In the genomic region with DNA sequence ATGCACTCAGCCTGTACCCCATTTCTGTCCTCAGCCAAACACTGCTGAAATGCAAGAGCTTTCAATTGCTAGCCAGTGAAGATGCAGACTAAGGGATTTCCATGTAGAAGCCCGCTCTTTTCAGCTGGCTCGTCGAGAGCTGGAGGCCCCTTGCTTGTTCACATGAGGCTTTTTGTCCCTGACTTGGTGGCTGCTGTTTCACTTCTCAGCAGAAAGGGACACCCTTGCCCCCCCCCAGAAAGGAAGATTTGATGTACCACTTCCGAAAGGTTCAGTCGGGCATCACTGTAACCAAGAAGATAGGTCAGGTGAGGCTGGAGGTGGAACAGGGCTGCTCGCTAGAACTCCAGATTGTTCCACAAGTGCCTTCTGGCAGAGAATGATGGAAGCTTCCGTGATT, we compare ENCODE assay signal across 17 cellular contexts. TPM values are rescaled to one million over a fixed set of nuclear protein-coding genes. Genes with fewer than 3 reads are reported as not detected.
A peak's percentile ranks its signal among the peaks of the same experiment; 100 is the strongest.
DNase-seq lines count a peak whose midpoint lies in the region; ATAC-seq and TF ChIP-seq lines count a peak whose summit lies in the region.
"Had no signal": no experiment of that assay in that cellular context is flagged by ENCODE, and none has a peak within 500 bp of the region (broad histone marks: within the 10 kb centered on the region; RNA-seq: fewer than 3 reads in every experiment).

No MANE protein-coding gene starts in this region.

- no peak for DNase-seq in CD4-positive, alpha-beta memory T cell
- DNase-seq in chondrocyte (ENCODE audit: low spot score), result no peak
- DNase-seq in activated CD8-positive, alpha-beta memory T cell treated with anti-CD3 and anti-CD28 coated beads, Interleukin-2, amount 50 U/mL, for 48 hours, result no peak
- DNase-seq in stimulated activated naive CD4-positive, alpha-beta T cell treated with Interleukin-2 at 50 U/mL for 16 hours (lab: John Stamatoyannopoulos, UW), result no peak
- DNase-seq in Calu3, result no peak
- DNase-seq: NCI-H1436 treated with DMSO at 0.1 percent for 48 hours; NCI-H2081; NCI-H2227 treated with DMSO at 0.1 percent for 48 hours; NCI-H524 treated with DMSO at 0.1 percent for 48 hours; NK-92 treated with Interleukin-12 subunit alpha and Interleukin-12 subunit beta, amount 100 ng/mL, for 24 hours; PC-9 had no signal

- peak overlapping the region in 1 of 8 donors; percentile 23 for H3K4me3 Mint-ChIP-seq in CD4-positive, alpha-beta memory T cell
- no peak overlapping the region for H3K4me3 Mint-ChIP-seq in chondrocyte (ENCODE audit: unreplicated experiment)
- H3K4me3 Mint-ChIP-seq in Calu3 (ENCODE audit: low read depth, unreplicated experiment), result no peak overlapping the region

- BruUV-seq in Calu3 (replicated peaks; lab: Mats Ljungman, UMichigan), result no TSS peak

- no peak for ATAC-seq in GM19351 (IDR thresholded peaks at IDR 0.05; ENCODE audit: unreplicated experiment)
- ATAC-seq: Right ventricle myocardium inferior had no signal

- TF ChIP-seq CTCF in OCI-LY3 (IDR thresholded peaks at IDR 0.05; ENCODE audit: low read depth, low read length), result no peak
- no peak for TF ChIP-seq CTCF in chondrocyte (IDR thresholded peaks at IDR 0.05)
- no peak for TF ChIP-seq CTCF in Calu3 (IDR thresholded peaks at IDR 0.05; ENCODE audit: unreplicated experiment)

- H3K27me3 Mint-ChIP-seq in CD4-positive, alpha-beta memory T cell, result no peaks in the 10 kb centered on the region
- H3K27me3 Mint-ChIP-seq in chondrocyte (ENCODE audit: low read depth) (no peaks in the 10 kb centered on the region), Calu3 (ENCODE audit: unreplicated experiment) (no peaks in the 10 kb centered on the region)

- H3K9ac ChIP-seq in OCI-LY3 (ENCODE audit: low read length) (peak overlapping the region; percentile 18), skeletal muscle satellite cell (ENCODE audit: low read depth, low read length) (no peak overlapping the region)

- H3K4me1 ChIP-seq in CD4-positive, alpha-beta memory T cell (ENCODE audit: insufficient read depth, low read length), result peaks cover 87% of the 10 kb centered on the region
- peaks cover 91% of the 10 kb centered on the region for H3K4me1 ChIP-seq in OCI-LY3 (ENCODE audit: low read length)
- H3K4me1 ChIP-seq in skeletal muscle satellite cell (ENCODE audit: control insufficient read depth, insufficient read depth, low read length), result peaks cover 56% of the 10 kb centered on the region

- POLR2A ChIA-PET in CD4-positive, alpha-beta memory T cell (lab: Charles Lee; ENCODE audit: partially characterized antibody), result interaction anchor here (0.9 to 3.0 kb wide), 2 partner anchors 16 to 22 kb away, joined by 3 to 10 read pairs; no protein-coding TSS in a partner anchor

- intact Hi-C loops in CD4-positive, alpha-beta memory T cell (cut with micrococcal nuclease), result no loop called here
- intact Hi-C loops in Calu3 (cut with micrococcal nuclease; ENCODE audit: unreplicated experiment), result no loop called here

- no peaks in the 10 kb centered on the region for H3K27me3 ChIP-seq in CD4-positive, alpha-beta memory T cell (ENCODE audit: insufficient read depth, low read length)
- H3K27me3 ChIP-seq in OCI-LY3 (ENCODE audit: low read depth, low read length) (no peaks in the 10 kb centered on the region), skeletal muscle satellite cell (ENCODE audit: control insufficient read depth, insufficient read depth, low read length) (no peaks in the 10 kb centered on the region)

- CTCF ChIA-PET in CD4-positive, alpha-beta memory T cell (lab: Charles Lee; ENCODE audit: partially characterized antibody), result no interaction called here
- CTCF ChIA-PET in Calu3 (lab: Charles Lee), result interaction anchor here (0.5 kb wide), 1 partner anchor 78 kb away, joined by 3 read pairs; no protein-coding TSS in a partner anchor

- H3K27ac Mint-ChIP-seq in CD4-positive, alpha-beta memory T cell, result peak overlapping the region in 4 of 7 donors; percentile 29 to 75 (median 38)
- H3K27ac Mint-ChIP-seq in chondrocyte (ENCODE audit: unreplicated experiment), result peak overlapping the region; percentile 55
- H3K27ac Mint-ChIP-seq in Calu3 (ENCODE audit: unreplicated experiment), result no peak overlapping the region

- no peaks in the 10 kb centered on the region for H3K36me3 ChIP-seq in CD4-positive, alpha-beta memory T cell (ENCODE audit: insufficient read depth, low read length)
- peaks cover 42% of the 10 kb centered on the region for H3K36me3 ChIP-seq in OCI-LY3 (replicated peaks; ENCODE audit: low read depth, low read length)
- no peaks in the 10 kb centered on the region for H3K36me3 ChIP-seq in skeletal muscle satellite cell (ENCODE audit: insufficient read depth, low read length)

- no peaks in the 10 kb centered on the region for H3K9me3 Mint-ChIP-seq in CD4-positive, alpha-beta memory T cell
- no peaks in the 10 kb centered on the region for H3K9me3 Mint-ChIP-seq in chondrocyte (ENCODE audit: low read depth)
- no peaks in the 10 kb centered on the region for H3K9me3 Mint-ChIP-seq in Calu3 (ENCODE audit: low read depth, unreplicated experiment)

- no peak overlapping the region for H2AFZ ChIP-seq in OCI-LY3 (ENCODE audit: low read depth, low read length)
- H2AFZ ChIP-seq: GM23248, PC-9 had no signal

- H3K4me2 ChIP-seq in OCI-LY3 (ENCODE audit: low read length) (peak overlapping the region; percentile 59), skeletal muscle satellite cell (ENCODE audit: low read length) (peak overlapping the region; percentile 54)
- H3K4me2 ChIP-seq: PC-9 had no signal

- no peak overlapping the region for H3K4me3 ChIP-seq in CD4-positive, alpha-beta memory T cell (ENCODE audit: low read length in 2 of 2)
- H3K4me3 ChIP-seq in OCI-LY3 (ENCODE audit: low read length) (peak overlapping the region; percentile 17), skeletal muscle satellite cell (ENCODE audit: low read length) (no peak overlapping the region)
- H3K4me3 ChIP-seq: GM23248, PC-9 had no signal

- H3K9me3 ChIP-seq in CD4-positive, alpha-beta memory T cell (ENCODE audit: control insufficient read depth in 1 of 2, low read length in 2 of 2), result no peaks in the 10 kb centered on the region
- H3K9me3 ChIP-seq in OCI-LY3 (ENCODE audit: insufficient read depth, low read length), result no peaks in the 10 kb centered on the region
- H3K9me3 ChIP-seq in skeletal muscle satellite cell (replicated peaks; ENCODE audit: low read length), result no peaks in the 10 kb centered on the region

- peaks cover 7 to 17% of the 10 kb centered on the region in 2 donors for H3K36me3 Mint-ChIP-seq in CD4-positive, alpha-beta memory T cell
- no peaks in the 10 kb centered on the region for H3K36me3 Mint-ChIP-seq in chondrocyte (ENCODE audit: low read depth)
- H3K36me3 Mint-ChIP-seq in Calu3 (ENCODE audit: insufficient read depth, unreplicated experiment), result no peaks in the 10 kb centered on the region

- peaks cover 58 to 70% (median 64%) of the 10 kb centered on the region in 4 donors for H3K4me1 Mint-ChIP-seq in CD4-positive, alpha-beta memory T cell
- H3K4me1 Mint-ChIP-seq in chondrocyte (ENCODE audit: low read depth) (peaks cover 58% of the 10 kb centered on the region), Calu3 (ENCODE audit: low read depth, unreplicated experiment) (peaks cover 44% of the 10 kb centered on the region)

- H3K27ac ChIP-seq in CD4-positive, alpha-beta memory T cell (ENCODE audit: low read depth, low read length), result no peak overlapping the region
- peak overlapping the region; percentile 28 for H3K27ac ChIP-seq in OCI-LY3 (ENCODE audit: low read length)
- H3K27ac ChIP-seq: C4-2B had no signal

- H3K79me2 ChIP-seq in OCI-LY3 (ENCODE audit: low read length), result peaks cover 100% of the 10 kb centered on the region

- H4K20me1 ChIP-seq in OCI-LY3 (ENCODE audit: insufficient read depth, low read length), result peaks cover 89% of the 10 kb centered on the region

RNA-seq across cellular contexts. Expression of a gene that starts 23.3 kb away (rescaled TPM):
- total RNA-seq in CD4-positive, alpha-beta memory T cell, result 10 to 100 TPM; 59.5 to 61.5 TPM
- 10 to 100 TPM; 21.0 to 41.0 TPM for polyA plus RNA-seq in CD4-positive, alpha-beta memory T cell
- 30.3 to 32.4 TPM (median 30.8 TPM) in 3 replicates for total RNA-seq in chondrocyte
- total RNA-seq in skeletal muscle satellite cell (2012; rRNA removed), result 51.5 and 58.8 TPM in 2 replicates
- 58.5 and 67.5 TPM in 2 replicates for total RNA-seq in Calu3 (2022)
